ENCODE assay signal across 8 cellular contexts in genomic region chr11:60264644-60265043, GRCh38. TPM values are rescaled to one million over a fixed set of nuclear protein-coding genes. Genes with fewer than 3 reads are reported as not detected.
"Had no signal": no experiment of that assay in that cellular context is flagged by ENCODE, and none has a peak within 500 bp of the region (broad histone marks: within the 10 kb centered on the region; RNA-seq: fewer than 3 reads in every experiment).

No MANE protein-coding gene starts in this region.

- H3K4me2 ChIP-seq: GM23338 had no signal

- H3K4me3 Mint-ChIP-seq: GM23338, H9 had no signal

- H3K4me1 Mint-ChIP-seq: GM23338, H9 had no signal

- H2AFZ ChIP-seq: GM23338 had no signal

- DNase-seq: H9, HCEC 1CT, IMR-90, KG1 had no signal

- H3K4me3 ChIP-seq: GM23338, K562 had no signal

- H3K27ac Mint-ChIP-seq: GM23338, H9 had no signal

RNA-seq across cellular contexts. Expression of gene MS4A4A, which starts 15.8 kb away (rescaled TPM):
- total RNA-seq: GM23338, H1, H9, HT-29, IMR-90 had no signal

RNA-seq across cellular contexts. Expression of gene MS4A4E, which starts 21.7 kb away (rescaled TPM):
- total RNA-seq: GM23338, H1, IMR-90 had no signal
